ENCODE assay signal across 1 cellular context in the genomic region with DNA sequence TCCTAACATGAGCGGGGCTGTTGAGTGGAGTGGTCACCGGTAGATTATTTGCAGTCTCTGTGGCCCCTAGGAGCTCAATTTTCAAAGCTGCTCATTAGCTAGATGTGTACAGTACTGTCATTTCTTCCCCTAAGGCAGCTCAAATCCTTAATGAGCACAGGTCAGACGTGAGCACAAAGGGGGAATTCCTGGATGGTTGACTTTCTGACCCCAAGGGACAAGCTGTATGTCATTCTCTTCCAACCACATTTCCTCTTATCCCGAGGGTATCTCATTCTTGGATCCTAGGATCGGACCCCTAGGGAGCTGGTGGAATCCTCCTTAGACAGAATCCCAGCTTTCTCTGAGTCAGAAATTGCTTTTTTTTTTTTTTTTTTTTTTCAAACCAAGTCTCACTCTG.
TF ChIP-seq lines count a peak whose summit lies in the region.

No MANE protein-coding gene starts in this region.

TF ChIP-seq in GM12878, 131 proteins besides CTCF, POLR2A, EP300 and RAD21:
- TF ChIP-seq IKZF1 (conservative IDR thresholded peaks at IDR 0.05) (peak; percentile 48), POLR2AphosphoS2 (IDR thresholded peaks at IDR 0.05; ENCODE audit: low read depth, low read length) (no peak), MTA2 (IDR thresholded peaks at IDR 0.05; ENCODE audit: low read depth) (peak; percentile 66)
